In genomic region chr17:75738218-75738802, GRCh38 we compare ENCODE assay signal across 11 cellular contexts. TPM values are rescaled to one million over a fixed set of nuclear protein-coding genes. Genes with fewer than 3 reads are reported as not detected.
DNase-seq lines count a peak whose midpoint lies in the region; ATAC-seq and TF ChIP-seq lines count a peak whose summit lies in the region.
"Had no signal": no experiment of that assay in that cellular context is flagged by ENCODE, and none has a peak within 500 bp of the region (broad histone marks: within the 10 kb centered on the region; RNA-seq: fewer than 3 reads in every experiment).

No MANE protein-coding gene starts in this region.

- no peak for TF ChIP-seq CTCF in natural killer cell (IDR thresholded peaks at IDR 0.05)

- H3K4me3 ChIP-seq in MG63 = no peak overlapping the region
- H3K4me3 ChIP-seq: ovary had no signal

- H3K9me3 Mint-ChIP-seq in activated naive CD8-positive, alpha-beta T cell treated with anti-CD3 and anti-CD28 coated beads, Interleukin-2, amount 10 ng/mL, durations not matched to agents 7 days and 5 days = no peaks in the 10 kb centered on the region
- no peaks in the 10 kb centered on the region for H3K9me3 Mint-ChIP-seq in natural killer cell

- H3K9me3 ChIP-seq in MG63 = no peaks in the 10 kb centered on the region; the same call in 1 of the 2 replicates
- H3K9me3 ChIP-seq: ovary had no signal

- H3K27ac Mint-ChIP-seq in activated naive CD8-positive, alpha-beta T cell treated with anti-CD3 and anti-CD28 coated beads, Interleukin-2, amount 10 ng/mL, durations not matched to agents 7 days and 5 days = peak overlapping the region; percentile 92
- H3K27ac Mint-ChIP-seq in natural killer cell = peak overlapping the region in 1 of 2 donors; percentile 59

- no peaks in the 10 kb centered on the region for H3K27me3 ChIP-seq in MG63
- H3K27me3 ChIP-seq: ovary had no signal

- ATAC-seq in activated naive CD8-positive, alpha-beta T cell treated with anti-CD3 and anti-CD28 coated beads, Interleukin-2, amount 10 ng/mL, durations not matched to agents 7 days and 5 days (ENCODE audit: low read depth) = peak; percentile 93
- ATAC-seq in natural killer cell (peak; percentile 46 to 70 (median 50)), GM19035 (IDR thresholded peaks at IDR 0.05; ENCODE audit: unreplicated experiment) (no peak)

- H3K36me3 ChIP-seq in MG63 = no peaks in the 10 kb centered on the region
- H3K36me3 ChIP-seq: ovary had no signal

- peaks cover 11% of the 10 kb centered on the region for H3K4me1 Mint-ChIP-seq in activated naive CD8-positive, alpha-beta T cell treated with anti-CD3 and anti-CD28 coated beads, Interleukin-2, amount 10 ng/mL, durations not matched to agents 7 days and 5 days
- peaks cover 0 to 8% of the 10 kb centered on the region in 2 donors for H3K4me1 Mint-ChIP-seq in natural killer cell

- H3K4me3 Mint-ChIP-seq in activated naive CD8-positive, alpha-beta T cell treated with anti-CD3 and anti-CD28 coated beads, Interleukin-2, amount 10 ng/mL, durations not matched to agents 7 days and 5 days = peak overlapping the region; percentile 65
- H3K4me3 Mint-ChIP-seq in natural killer cell = no peak overlapping the region

- DNase-seq in GF-D8 (lab: John Stamatoyannopoulos, UW) = peak; percentile 31
- peak; percentile 70 for DNase-seq in MG63
- peak; percentile 62 for DNase-seq in activated naive CD8-positive, alpha-beta T cell treated with anti-CD3 and anti-CD28 coated beads, Interleukin-2, amount 10 ng/mL, durations not matched to agents 7 days and 5 days
- no peak for DNase-seq in natural killer cell
- DNase-seq in SW 1271 (lab: John Stamatoyannopoulos, UW) = no peak
- no peak for DNase-seq in T1000 (lab: John Stamatoyannopoulos, UW)
- DNase-seq in HT-29 (ENCODE audit: low spot score) = no peak
- DNase-seq: activated gamma-delta T cell treated with Interleukin-2 at 50 U/mL for 16 hours, NCI-H748 treated with DMSO at 0.1 percent for 48 hours, ovary had no signal

- intact Hi-C loops in natural killer cell (cut with micrococcal nuclease) = no loop called here

- no peaks in the 10 kb centered on the region for H3K27me3 Mint-ChIP-seq in activated naive CD8-positive, alpha-beta T cell treated with anti-CD3 and anti-CD28 coated beads, Interleukin-2, amount 10 ng/mL, durations not matched to agents 7 days and 5 days
- no peaks in the 10 kb centered on the region for H3K27me3 Mint-ChIP-seq in natural killer cell (ENCODE audit: low read depth in 2 of 2)

- POLR2A ChIA-PET in activated naive CD8-positive, alpha-beta T cell treated with anti-CD3 and anti-CD28 coated beads, Interleukin-2, amount 10 ng/mL, durations not matched to agents 7 days and 5 days (lab: Charles Lee) = interaction anchor here (0.6 to 1.8 kb wide), 11 partner anchors 9 to 726 kb away, joined by 3 to 10 read pairs (median 4); partner anchors contain the start of genes ITGB4, MRPL58, RECQL5 and SAP30BP

- no peaks in the 10 kb centered on the region for H3K36me3 Mint-ChIP-seq in activated naive CD8-positive, alpha-beta T cell treated with anti-CD3 and anti-CD28 coated beads, Interleukin-2, amount 10 ng/mL, durations not matched to agents 7 days and 5 days
- no peaks in the 10 kb centered on the region for H3K36me3 Mint-ChIP-seq in natural killer cell

RNA-seq across cellular contexts. Expression of gene ITGB4, which starts 17.1 kb away (rescaled TPM):
- not detected in 2 replicates for total RNA-seq in MG63 (2014; rRNA removed; shearing (Covaris generic); ENCODE audit: low replicate concordance)
- 1 to 10 TPM; 1.0 to 1.4 TPM for total RNA-seq in activated naive CD8-positive, alpha-beta T cell treated with anti-CD3 and anti-CD28 coated beads, Interleukin-2, amount 10 ng/mL, durations not matched to agents 7 days and 5 days
- total RNA-seq in natural killer cell = 1 to 10 TPM in 1 of 3 donors, under 1 TPM in 2; 0.38 to 1.0 (median 0.68) TPM
- 224 and 281 TPM in 2 replicates for total RNA-seq in HT-29 (2014; rRNA removed; shearing (Covaris generic))

RNA-seq across cellular contexts. Expression of gene GALK1, which starts 26.7 kb away (rescaled TPM):
- 30.4 and 51.1 TPM in 2 replicates for total RNA-seq in MG63 (2014; rRNA removed; shearing (Covaris generic); ENCODE audit: low replicate concordance)
- total RNA-seq in activated naive CD8-positive, alpha-beta T cell treated with anti-CD3 and anti-CD28 coated beads, Interleukin-2, amount 10 ng/mL, durations not matched to agents 7 days and 5 days = 10 to 100 TPM; 50.4 to 53.0 TPM
- 10 to 100 TPM; 11.9 to 15.9 (median 12.6) TPM for total RNA-seq in natural killer cell
- total RNA-seq in HT-29 (2014; rRNA removed; shearing (Covaris generic)) = 40.8 and 41.8 TPM in 2 replicates

RNA-seq across cellular contexts. Expression of gene UNK, which starts 46.3 kb away (rescaled TPM):
- 16.0 and 48.1 TPM in 2 replicates for total RNA-seq in MG63 (2014; rRNA removed; shearing (Covaris generic); ENCODE audit: low replicate concordance)
- total RNA-seq in activated naive CD8-positive, alpha-beta T cell treated with anti-CD3 and anti-CD28 coated beads, Interleukin-2, amount 10 ng/mL, durations not matched to agents 7 days and 5 days = 10 to 100 TPM; 37.4 to 39.8 TPM
- total RNA-seq in natural killer cell = 10 to 100 TPM; 44.2 to 51.3 (median 44.5) TPM
- 23.6 and 24.9 TPM in 2 replicates for total RNA-seq in HT-29 (2014; rRNA removed; shearing (Covaris generic))

Comparison
In these comparisons a context has a peak if more than half of its experiments do, and no peak if none do; other contexts are left out.
1. DNase-seq: peak in GF-D8 (single experiment), MG63 (single experiment) and activated naive CD8-positive, alpha-beta T cell treated with anti-CD3 and anti-CD28 coated beads, Interleukin-2, amount 10 ng/mL, durations not matched to agents 7 days and 5 days (single experiment); none in natural killer cell (single experiment), SW 1271 (0 of 2), T1000 (single experiment) and HT-29 (single experiment).
2. RNA of gene ITGB4, which starts 17.1 kb away (total RNA-seq): 224 to 281 TPM in HT-29; 1.0 to 1.4 TPM in activated naive CD8-positive, alpha-beta T cell treated with anti-CD3 and anti-CD28 coated beads, Interleukin-2, amount 10 ng/mL, durations not matched to agents 7 days and 5 days, 0.38 to 1.0 TPM in natural killer cell and not detected in MG63; every median in the first group is over 10 times any median in the second.